ENCODE assay signal across 2 cellular contexts in genomic region chr2:181073896-181074295, GRCh38.
TF ChIP-seq lines count a peak whose summit lies in the region.

No MANE protein-coding gene starts in this region.

TF ChIP-seq in SK-N-SH, 30 proteins besides CTCF, POLR2A, EP300 and RAD21 (continued from another document):
- TF ChIP-seq, protein P1, sequence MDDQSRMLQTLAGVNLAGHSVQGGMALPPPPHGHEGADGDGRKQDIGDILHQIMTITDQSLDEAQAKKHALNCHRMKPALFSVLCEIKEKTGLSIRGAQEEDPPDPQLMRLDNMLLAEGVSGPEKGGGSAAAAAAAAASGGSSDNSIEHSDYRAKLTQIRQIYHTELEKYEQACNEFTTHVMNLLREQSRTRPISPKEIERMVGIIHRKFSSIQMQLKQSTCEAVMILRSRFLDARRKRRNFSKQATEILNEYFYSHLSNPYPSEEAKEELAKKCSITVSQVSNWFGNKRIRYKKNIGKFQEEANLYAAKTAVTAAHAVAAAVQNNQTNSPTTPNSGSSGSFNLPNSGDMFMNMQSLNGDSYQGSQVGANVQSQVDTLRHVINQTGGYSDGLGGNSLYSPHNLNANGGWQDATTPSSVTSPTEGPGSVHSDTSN (IDR thresholded peaks at IDR 0.05), result 0 out of 2 replicates have a peak, but pooled peaks have one; percentile 16

TF ChIP-seq in SK-N-SH treated with all-trans-retinoic acid at 6 μM for 48 hours, 23 proteins besides CTCF, POLR2A, EP300 and RAD21 (continued from another document):
- TF ChIP-seq CREB5 (CRISPR knock-in tag; IDR thresholded peaks at IDR 0.05; ENCODE audit: low read depth) (no peak), ZFP3 (CRISPR knock-in tag; IDR thresholded peaks at IDR 0.05) (no peak), ZC3H10 (CRISPR knock-in tag; IDR thresholded peaks at IDR 0.05) (no peak)
